ENCODE assay signal across 1 cellular context in genomic region chr12:94272280-94272679, GRCh38.
TF ChIP-seq lines count a peak whose summit lies in the region.

No MANE protein-coding gene starts in this region.

TF ChIP-seq in IMR-90, 13 proteins besides CTCF, POLR2A, EP300 and RAD21:
- TF ChIP-seq USF2 (IDR thresholded peaks at IDR 0.05; ENCODE audit: low read depth, low read length): no peak
- TF ChIP-seq MAZ (IDR thresholded peaks at IDR 0.05; ENCODE audit: borderline replicate concordance, low read depth, low read length): no peak
- no peak for TF ChIP-seq RCOR1 (IDR thresholded peaks at IDR 0.05; ENCODE audit: insufficient replicate concordance, low read length)
- TF ChIP-seq MXI1 (IDR thresholded peaks at IDR 0.05; ENCODE audit: borderline replicate concordance, low read depth, low read length): no peak
